8 cellular contexts compared by ENCODE assay signal in the genomic region with DNA sequence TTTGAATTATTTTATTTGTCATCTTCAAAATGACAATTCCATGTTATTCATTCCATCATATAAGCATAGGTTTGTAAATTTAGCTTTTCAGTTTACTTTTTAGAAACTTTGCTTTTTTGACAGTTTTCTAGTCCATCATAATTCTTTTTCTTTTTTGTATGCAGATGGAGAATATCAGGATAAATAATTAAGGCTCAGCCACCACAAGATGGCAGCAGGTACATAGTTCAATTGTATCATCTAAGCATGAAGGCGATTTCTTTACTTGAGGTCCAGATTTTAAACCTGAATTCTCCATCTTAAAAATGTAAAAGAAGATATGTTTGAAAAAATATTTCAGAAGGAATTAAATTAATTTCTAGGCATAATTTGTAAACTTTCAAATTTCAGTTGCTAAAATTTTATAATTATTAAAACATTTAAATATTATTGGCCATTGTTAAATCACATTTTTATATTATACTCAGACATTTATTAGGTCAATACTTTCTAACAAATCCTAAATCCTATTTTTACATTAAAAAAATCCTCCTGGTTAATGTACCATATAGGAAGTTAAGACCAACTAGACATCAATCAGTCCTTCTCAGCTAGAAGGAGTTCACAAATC. TPM values are rescaled to one million over a fixed set of nuclear protein-coding genes. Genes with fewer than 3 reads are reported as not detected.
A peak's percentile ranks its signal among the peaks of the same experiment; 100 is the strongest.
DNase-seq lines count a peak whose midpoint lies in the region; ATAC-seq and TF ChIP-seq lines count a peak whose summit lies in the region.

No MANE protein-coding gene starts in this region.

- TF ChIP-seq EP300 in ovary (IDR thresholded peaks at IDR 0.05): no peak

- BruUV-seq in Panc1 (replicated peaks; lab: Mats Ljungman, UMichigan): no TSS peak

- POLR2A ChIA-PET in Panc1 (lab: Charles Lee): no interaction called here

- intact Hi-C loops in heart right ventricle (cut with DNase I) (loop anchor here in 3 of 10 donors (5.0 to 10.0 kb wide), 2 partner anchors 52 to 525 kb away; no protein-coding TSS in a partner anchor), Right ventricle myocardium superior (cut with DNase I) (no loop called here), Panc1 (cut with micrococcal nuclease; ENCODE audit: unreplicated experiment) (loop anchor here (1.0 to 10.0 kb wide), 2 partner anchors 51 to 525 kb away; no protein-coding TSS in a partner anchor), ovary (cut with DNase I) (loop anchor here in 1 of 4 donors (10.0 kb wide), 1 partner anchor 255 kb away; no protein-coding TSS in a partner anchor)
- intact Hi-C loops in activated T-helper 2 cell treated with anti-CD3 and anti-CD28 coated beads, Interferon-gamma antibody, Interleukin-2, Interleukin-4, amounts not matched to agents 10 μg/mL and 5 μg/mL and 100 μg/mL, durations not matched to agents 14 hours and 24 hours and 36 hours (cut with micrococcal nuclease): no loop called here

- H3K9me3 ChIP-seq in heart right ventricle (no peaks in the 10 kb centered on the region), Panc1 (ENCODE audit: control insufficient read depth, insufficient read depth, low read depth, low read length) (no peaks in the 10 kb centered on the region), ovary (no peaks in the 10 kb centered on the region)

- WGBS in heart right ventricle, 2 donors: 4 to 10% methylated on average over 1 of the region's 1 CpG
- WGBS in ovary, 3 donors: 2 to 11% (median 3%) methylated on average over 1 of the region's 1 CpG

- no peaks in the 10 kb centered on the region for H3K27me3 Mint-ChIP-seq in endothelial cell (ENCODE audit: unreplicated experiment)
- H3K27me3 Mint-ChIP-seq in activated T-helper 2 cell treated with anti-CD3 and anti-CD28 coated beads, Interferon-gamma antibody, Interleukin-2, Interleukin-4, amounts not matched to agents 10 μg/mL and 5 μg/mL and 100 μg/mL, durations not matched to agents 14 hours and 24 hours and 36 hours (ENCODE audit: low read depth): peaks cover 17% of the 10 kb centered on the region

- CTCF ChIA-PET in Panc1 (lab: Charles Lee): no interaction called here

- TF ChIP-seq CTCF in heart right ventricle (IDR thresholded peaks at IDR 0.05): peak in 7 of 9 donors; percentile 52 to 69 (median 57)
- peak; percentile 28 for TF ChIP-seq CTCF in HL-60 (IDR thresholded peaks at IDR 0.05; ENCODE audit: insufficient read depth, low read length)
- peak; percentile 77; the same call in 1 of the 2 replicates for TF ChIP-seq CTCF in Panc1 (IDR thresholded peaks at IDR 0.05)
- peak; percentile 52 for TF ChIP-seq CTCF in endothelial cell (IDR thresholded peaks at IDR 0.05; ENCODE audit: unreplicated experiment)
- peak; percentile 22 to 38 (median 24) for TF ChIP-seq CTCF in ovary (IDR thresholded peaks at IDR 0.05)

- H3K36me3 ChIP-seq in heart right ventricle: no peaks in the 10 kb centered on the region
- H3K36me3 ChIP-seq in Panc1 (ENCODE audit: control insufficient read depth, insufficient read depth, low read length): no peaks in the 10 kb centered on the region
- H3K36me3 ChIP-seq in ovary: no peaks in the 10 kb centered on the region

- no peaks in the 10 kb centered on the region for H3K36me3 Mint-ChIP-seq in endothelial cell (ENCODE audit: low read depth, unreplicated experiment)
- no peaks in the 10 kb centered on the region for H3K36me3 Mint-ChIP-seq in activated T-helper 2 cell treated with anti-CD3 and anti-CD28 coated beads, Interferon-gamma antibody, Interleukin-2, Interleukin-4, amounts not matched to agents 10 μg/mL and 5 μg/mL and 100 μg/mL, durations not matched to agents 14 hours and 24 hours and 36 hours (ENCODE audit: low read depth)

- H3K27ac Mint-ChIP-seq in endothelial cell (ENCODE audit: unreplicated experiment): no peak overlapping the region
- no peak overlapping the region for H3K27ac Mint-ChIP-seq in activated T-helper 2 cell treated with anti-CD3 and anti-CD28 coated beads, Interferon-gamma antibody, Interleukin-2, Interleukin-4, amounts not matched to agents 10 μg/mL and 5 μg/mL and 100 μg/mL, durations not matched to agents 14 hours and 24 hours and 36 hours

- H3K4me1 ChIP-seq in heart right ventricle (no peaks in the 10 kb centered on the region), Panc1 (ENCODE audit: control insufficient read depth, insufficient read depth, low read length) (no peaks in the 10 kb centered on the region), ovary (ENCODE audit: insufficient read depth) (no peaks in the 10 kb centered on the region)

- in situ Hi-C loops in Panc1 (cut with HindIII; ENCODE audit: low pct_unique_long_range_greater_than_20kb, low sequenced_read_pairs): no loop called here

- H3K9me3 Mint-ChIP-seq in endothelial cell (ENCODE audit: unreplicated experiment): no peaks in the 10 kb centered on the region
- no peaks in the 10 kb centered on the region for H3K9me3 Mint-ChIP-seq in activated T-helper 2 cell treated with anti-CD3 and anti-CD28 coated beads, Interferon-gamma antibody, Interleukin-2, Interleukin-4, amounts not matched to agents 10 μg/mL and 5 μg/mL and 100 μg/mL, durations not matched to agents 14 hours and 24 hours and 36 hours

- no peak overlapping the region for H3K4me3 ChIP-seq in heart right ventricle
- no peak overlapping the region for H3K4me3 ChIP-seq in HL-60 (replicated peaks; ENCODE audit: insufficient read depth, low read length)
- H3K4me3 ChIP-seq in Panc1 (ENCODE audit: low read depth in 2 of 2, low read length in 2 of 2): no peak overlapping the region
- no peak overlapping the region for H3K4me3 ChIP-seq in ovary

- ATAC-seq in heart right ventricle (no peak), Right ventricle myocardium superior (ENCODE audit: poor library complexity) (no peak), Panc1 (peak; percentile 70; the same call in 1 of the 2 replicates)

- H3K27ac ChIP-seq in heart right ventricle: no peak overlapping the region
- no peak overlapping the region for H3K27ac ChIP-seq in HL-60 (replicated peaks)
- no peak overlapping the region for H3K27ac ChIP-seq in Panc1 (ENCODE audit: low read length)
- no peak overlapping the region for H3K27ac ChIP-seq in ovary

- no peaks in the 10 kb centered on the region for H3K4me1 Mint-ChIP-seq in endothelial cell (ENCODE audit: unreplicated experiment)
- no peaks in the 10 kb centered on the region for H3K4me1 Mint-ChIP-seq in activated T-helper 2 cell treated with anti-CD3 and anti-CD28 coated beads, Interferon-gamma antibody, Interleukin-2, Interleukin-4, amounts not matched to agents 10 μg/mL and 5 μg/mL and 100 μg/mL, durations not matched to agents 14 hours and 24 hours and 36 hours (ENCODE audit: low read depth)

- H3K4me3 Mint-ChIP-seq in endothelial cell (ENCODE audit: unreplicated experiment): no peak overlapping the region
- H3K4me3 Mint-ChIP-seq in activated T-helper 2 cell treated with anti-CD3 and anti-CD28 coated beads, Interferon-gamma antibody, Interleukin-2, Interleukin-4, amounts not matched to agents 10 μg/mL and 5 μg/mL and 100 μg/mL, durations not matched to agents 14 hours and 24 hours and 36 hours (ENCODE audit: low read depth): no peak overlapping the region

- H3K27me3 ChIP-seq in heart right ventricle (no peaks in the 10 kb centered on the region), HL-60 (ENCODE audit: insufficient read depth, poor library complexity, severe bottlenecking) (no peaks in the 10 kb centered on the region), Panc1 (ENCODE audit: control insufficient read depth, insufficient read depth, low read length) (no peaks in the 10 kb centered on the region; the same call in 1 of the 2 replicates), ovary (no peaks in the 10 kb centered on the region)

- DNase-seq in heart right ventricle (peak in 1 of 2 donors; percentile 16), Right ventricle myocardium superior (no peak), HL-60 (ENCODE audit: low read depth in 1 of 2, low spot score in 1 of 2) (no peak), Panc1 (ENCODE audit: low read depth, low spot score) (peak; percentile 20), endothelial cell (ENCODE audit: low spot score) (peak; percentile 21), ovary (peak in 2 of 5 donors; percentile 31)
- DNase-seq in activated T-helper 2 cell treated with anti-CD3 and anti-CD28 coated beads, Interferon-gamma antibody, Interleukin-2, Interleukin-4, amounts not matched to agents 10 μg/mL and 5 μg/mL and 100 μg/mL, durations not matched to agents 14 hours and 24 hours and 36 hours (ENCODE audit: low spot score): no peak
- DNase-seq in stimulated activated CD4-positive, alpha-beta T cell treated with anti-CD3 and anti-CD28 coated beads, Interleukin-1b, Interleukin-23, amount 100 ng/mL, for 48 hours: no peak

- TF ChIP-seq POLR2A in ovary (IDR thresholded peaks at IDR 0.05): no peak

RNA-seq across cellular contexts. Expression of gene PLSCR5, which starts 15.1 kb away (rescaled TPM):
- total RNA-seq in heart right ventricle (not detected), Right ventricle myocardium superior (not detected), Panc1 (2021; ENCODE audit: unreplicated experiment) (not detected), endothelial cell (ENCODE audit: unreplicated experiment) (not detected), ovary (not detected)
- polyA plus RNA-seq in heart right ventricle (not detected), ovary (not detected)
- polyA plus RNA-seq in Panc1 (2012; ENCODE audit: insufficient read length): not detected
- total RNA-seq in activated T-helper 2 cell treated with anti-CD3 and anti-CD28 coated beads, Interferon-gamma antibody, Interleukin-2, Interleukin-4, amounts not matched to agents 10 μg/mL and 5 μg/mL and 100 μg/mL, durations not matched to agents 14 hours and 24 hours and 36 hours: not detected in 2 replicates

RNA-seq across cellular contexts. Expression of gene PLSCR1, which starts 45.6 kb away (rescaled TPM):
- total RNA-seq in heart right ventricle: 10 to 100 TPM; 11.7 to 72.6 (median 22.5) TPM
- 10 to 100 TPM; 12.1 to 16.9 TPM for polyA plus RNA-seq in heart right ventricle
- total RNA-seq in Right ventricle myocardium superior: 26.0 TPM
- 52.7 TPM for total RNA-seq in Panc1 (2021; ENCODE audit: unreplicated experiment)
- polyA plus RNA-seq in Panc1 (2012; ENCODE audit: insufficient read length): 21.1 TPM
- 77.1 TPM for total RNA-seq in endothelial cell (ENCODE audit: unreplicated experiment)
- 100 to 1,000 TPM in 5 of 7 donors, 10 to 100 TPM in 2; 74.4 to 156 (median 117) TPM for total RNA-seq in ovary
- polyA plus RNA-seq in ovary: 10 to 100 TPM; 56.6 to 63.9 TPM
- total RNA-seq in activated T-helper 2 cell treated with anti-CD3 and anti-CD28 coated beads, Interferon-gamma antibody, Interleukin-2, Interleukin-4, amounts not matched to agents 10 μg/mL and 5 μg/mL and 100 μg/mL, durations not matched to agents 14 hours and 24 hours and 36 hours: 54.0 and 65.1 TPM in 2 replicates

Comparison
In these comparisons a context has a peak if more than half of its experiments do, and no peak if none do; other contexts are left out.
1. DNase-seq: peak in Panc1 (single experiment) and endothelial cell (single experiment); none in Right ventricle myocardium superior (single experiment), HL-60 (0 of 2), activated T-helper 2 cell treated with anti-CD3 and anti-CD28 coated beads, Interferon-gamma antibody, Interleukin-2, Interleukin-4, amounts not matched to agents 10 μg/mL and 5 μg/mL and 100 μg/mL, durations not matched to agents 14 hours and 24 hours and 36 hours (single experiment) and stimulated activated CD4-positive, alpha-beta T cell treated with anti-CD3 and anti-CD28 coated beads, Interleukin-1b, Interleukin-23, amount 100 ng/mL, for 48 hours (single experiment).
2. CTCF ChIP-seq: peak in every context shown above with its lines; median percentile 77 in Panc1; 57 in heart right ventricle; 52 in endothelial cell; 28 in HL-60; 24 in ovary.